8 cellular contexts compared by ENCODE assay signal in genomic region chr13:95644611-95645052, GRCh38. TPM values are rescaled to one million over a fixed set of nuclear protein-coding genes. Genes with fewer than 3 reads are reported as not detected.
A peak's percentile ranks its signal among the peaks of the same experiment; 100 is the strongest.
DNase-seq lines count a peak whose midpoint lies in the region; ATAC-seq and TF ChIP-seq lines count a peak whose summit lies in the region.

TSS of gene DZIP1 (minus strand) at chr13:95644706. CDS start at chr13:95642029, 2,677 bp downstream.

- no peak for TF ChIP-seq CTCF in astrocyte of the cerebellum (IDR thresholded peaks at IDR 0.05; ENCODE audit: low read depth, low read length, missing control alignments)

- DNase-seq in stimulated activated CD4-positive, alpha-beta T cell treated with anti-CD3 and anti-CD28 coated beads, Interleukin-15, amount 100 ng/mL, for 24 hours, result peak; percentile 61
- no peak for DNase-seq in stimulated activated CD4-positive, alpha-beta T cell treated with anti-CD3 and anti-CD28 coated beads, Interleukin-4, amount 100 ng/mL, for 1 hour
- DNase-seq in NCI-H748 (lab: John Stamatoyannopoulos, UW; ENCODE audit: unreplicated experiment) (peak; percentile 86), astrocyte of the cerebellum (ENCODE audit: low read depth) (peak; percentile 61), hepatic stellate cell (ENCODE audit: low spot score) (peak; percentile 81), pons (ENCODE audit: low spot score) (peak; percentile 41), mesenteric fat pad (ENCODE audit: low spot score) (no peak)

- H3K4me3 ChIP-seq in astrocyte of the cerebellum (ENCODE audit: low read depth, low read length), result peak within 1 kb of the TSS; percentile 74

- in situ Hi-C loops in astrocyte of the cerebellum (cut with HindIII; ENCODE audit: low sequenced_read_pairs), result loop anchor here (25.0 kb wide), 1 partner anchor 193 kb away; no protein-coding TSS in a partner anchor

- ATAC-seq in HG02885 (IDR thresholded peaks at IDR 0.05; ENCODE audit: poor library complexity, unreplicated experiment), result peak; percentile 80

RNA-seq across cellular contexts. Expression of gene DZIP1, which starts in this region (rescaled TPM):
- 7.8 TPM for total RNA-seq in mesenteric fat pad

Comparison
In these comparisons a context has a peak if more than half of its experiments do, and no peak if none do; other contexts are left out.
1. DNase-seq: peak in stimulated activated CD4-positive, alpha-beta T cell treated with anti-CD3 and anti-CD28 coated beads, Interleukin-15, amount 100 ng/mL, for 24 hours (single experiment), NCI-H748 (single experiment), astrocyte of the cerebellum (single experiment), hepatic stellate cell (single experiment) and pons (single experiment); none in stimulated activated CD4-positive, alpha-beta T cell treated with anti-CD3 and anti-CD28 coated beads, Interleukin-4, amount 100 ng/mL, for 1 hour (single experiment) and mesenteric fat pad (single experiment).